Comparison of ENCODE assay signal across 8 cellular contexts in genomic region chr3:100710355-100711198, GRCh38. TPM values are rescaled to one million over a fixed set of nuclear protein-coding genes. Genes with fewer than 3 reads are reported as not detected.
DNase-seq lines count a peak whose midpoint lies in the region; ATAC-seq and TF ChIP-seq lines count a peak whose summit lies in the region.

No MANE protein-coding gene starts in this region.

- 44 to 46% methylated on average over 16 of the region's 16 CpGs for WGBS in lower leg skin, 2 donors

- H3K36me3 Mint-ChIP-seq in IgD-negative memory B cell: peaks cover 9% of the 10 kb centered on the region

- H3K4me3 ChIP-seq in lower leg skin (ENCODE audit: low read depth, poor library complexity, severe bottlenecking): peak overlapping the region; percentile 53

- intact Hi-C loops in lower leg skin (cut with DNase I; ENCODE audit: low total_unique reads): no loop called here

- DNase-seq in GM03348 (ENCODE audit: low spot score) (peak; percentile 68), UCSD-AML1 (lab: John Stamatoyannopoulos, UW; ENCODE audit: unreplicated experiment) (peak; percentile 47), caudate nucleus (lab: John Stamatoyannopoulos, UW) (peak in 2 of 61 donors; percentile 4), lower leg skin (ENCODE audit: low spot score in 2 of 2) (peak in 1 of 2 donors; percentile 27), NCI-H2029 treated with DMSO at 0.1 percent for 48 hours (lab: John Stamatoyannopoulos, UW) (no peak)
- DNase-seq in stimulated activated CD8-positive, alpha-beta memory T cell treated with anti-CD3 and anti-CD28 coated beads, Interleukin-15, amount 100 ng/mL, for 24 hours (ENCODE audit: low read depth): peak; percentile 8

- TF ChIP-seq POLR2A in lower leg skin (IDR thresholded peaks at IDR 0.05): no peak

- no peak for TF ChIP-seq CTCF in lower leg skin (IDR thresholded peaks at IDR 0.05)

- H3K4me1 Mint-ChIP-seq in IgD-negative memory B cell: peaks cover 32 to 39% (median 35%) of the 10 kb centered on the region in 3 donors

- H3K9me3 Mint-ChIP-seq in IgD-negative memory B cell: no peaks in the 10 kb centered on the region

- H3K4me3 Mint-ChIP-seq in IgD-negative memory B cell: peak overlapping the region; percentile 82 to 97 (median 92)

- H3K27ac ChIP-seq in caudate nucleus (ENCODE audit: low read depth, low read length): peak overlapping the region; percentile 0

- peaks cover 4% of the 10 kb centered on the region for H3K27me3 Mint-ChIP-seq in IgD-negative memory B cell

- ATAC-seq in GM21737 (IDR thresholded peaks at IDR 0.05; ENCODE audit: unreplicated experiment): peak; percentile 27

- peak overlapping the region; percentile 81 to 99 (median 95) for H3K27ac Mint-ChIP-seq in IgD-negative memory B cell

RNA-seq across cellular contexts. Expression of gene TFG, which starts 1.3 kb away (rescaled TPM):
- polyA plus RNA-seq in IgD-negative memory B cell: 54.5 TPM
- 10 to 100 TPM; 61.0 to 67.9 (median 66.9) TPM for total RNA-seq in lower leg skin
